19 cellular contexts compared by ENCODE assay signal in genomic region chr12:40331886-40332285, GRCh38.
DNase-seq lines count a peak whose midpoint lies in the region; ATAC-seq, FAIRE-seq and TF ChIP-seq lines count a peak whose summit lies in the region.
"Had no signal": no experiment of that assay in that cellular context is flagged by ENCODE, and none has a peak within 500 bp of the region (broad histone marks: within the 10 kb centered on the region; RNA-seq: fewer than 3 reads in every experiment).

No MANE protein-coding gene starts in this region.

- H3K4me1 Mint-ChIP-seq in MCF 10A (ENCODE audit: insufficient read depth, unreplicated experiment) (peaks cover 5% of the 10 kb centered on the region), Caco-2 (ENCODE audit: low read depth, unreplicated experiment) (no peaks in the 10 kb centered on the region)

- WGBS in small intestine, 3 donors: 78 to 87% (median 81%) methylated on average over 1 of the region's 1 CpG

- no peak overlapping the region for H3K27ac Mint-ChIP-seq in MCF 10A (ENCODE audit: low read depth, unreplicated experiment)
- H3K27ac Mint-ChIP-seq in Caco-2 (ENCODE audit: unreplicated experiment): no peak overlapping the region
- H3K27ac Mint-ChIP-seq: CD4-positive, alpha-beta T cell; H9 had no signal

- dilution Hi-C loops in keratinocyte (cut with MboI; ENCODE audit: extremely low pct_ligation_motif_present, low sequenced_read_pairs): loop anchor here (25.0 kb wide), 1 partner anchor 505 kb away; no protein-coding TSS in a partner anchor

- DNase-seq in MCF 10A (ENCODE audit: unreplicated experiment) (peak; percentile 31), breast epithelium (ENCODE audit: low spot score in 2 of 2) (no peak), epithelial cell of esophagus (ENCODE audit: low read depth) (peak; percentile 62), keratinocyte (ENCODE audit: low read depth, low spot score) (no peak), small intestine (no peak), Caco-2 (no peak), right atrium auricular region (ENCODE audit: low spot score) (no peak)
- DNase-seq: BE2C; CD4-positive, alpha-beta T cell; DMS79; H9; KG1; NCI-H1417; NCI-H187; NCI-H2171; NCI-H526 had no signal

- TF ChIP-seq POLR2A in breast epithelium (IDR thresholded peaks at IDR 0.05): no peak

- CTCF ChIA-PET in MCF 10A (lab: Yijun Ruan, JAX) (no interaction called here), Caco-2 (lab: Charles Lee) (no interaction called here)

- ATAC-seq in HG02623 (IDR thresholded peaks at IDR 0.05; ENCODE audit: unreplicated experiment): no peak
- ATAC-seq: Panc1 had no signal

- POLR2A ChIA-PET in MCF 10A (lab: Yijun Ruan, JAX): no interaction called here
- POLR2A ChIA-PET in Caco-2 (lab: Charles Lee): no interaction called here

- H3K9me3 Mint-ChIP-seq in MCF 10A (ENCODE audit: unreplicated experiment) (peaks cover 15% of the 10 kb centered on the region), Caco-2 (ENCODE audit: unreplicated experiment) (peaks cover 9% of the 10 kb centered on the region)

- TF ChIP-seq CTCF in MCF 10A (IDR thresholded peaks at IDR 0.05; ENCODE audit: unreplicated experiment): no peak
- no peak for TF ChIP-seq CTCF in breast epithelium (IDR thresholded peaks at IDR 0.05)
- TF ChIP-seq CTCF in epithelial cell of esophagus (IDR thresholded peaks at IDR 0.05; ENCODE audit: insufficient read depth, low read depth, low read length, missing control alignments): no peak
- TF ChIP-seq CTCF in keratinocyte (optimal IDR thresholded peaks at IDR 0.05 in 1 of 3, IDR thresholded peaks at IDR 0.05 in 1 of 3, conservative IDR thresholded peaks at IDR 0.05 in 1 of 3; ENCODE audit: extremely low read depth in 1 of 3, insufficient read depth in 2 of 3, low read length in 3 of 3): no peak
- no peak for TF ChIP-seq CTCF in Caco-2 (IDR thresholded peaks at IDR 0.05; ENCODE audit: insufficient read depth in 1 of 2, low read depth in 1 of 2, low read length in 1 of 2, severe bottlenecking in 1 of 2, unreplicated experiment in 1 of 2)
- TF ChIP-seq CTCF in right atrium auricular region (IDR thresholded peaks at IDR 0.05): no peak

- H3K4me3 ChIP-seq in breast epithelium (no peak overlapping the region), epithelial cell of esophagus (ENCODE audit: low read length) (no peak overlapping the region), keratinocyte (ENCODE audit: control insufficient read depth in 2 of 3, extremely low read depth in 1 of 3, insufficient read depth in 2 of 3, low read depth in 1 of 3, low read length in 3 of 3) (no peak overlapping the region), small intestine (ENCODE audit: low read depth in 1 of 2, low read length in 2 of 2) (no peak overlapping the region), Caco-2 (ENCODE audit: low read depth, low read length) (no peak overlapping the region), right atrium auricular region (no peak overlapping the region)
- H3K4me3 ChIP-seq: SJSA1 had no signal

- no peaks in the 10 kb centered on the region for H4K20me1 ChIP-seq in keratinocyte (ENCODE audit: control insufficient read depth, extremely low read depth, insufficient read depth, low read length)

- H3K27ac ChIP-seq in breast epithelium (no peak overlapping the region), keratinocyte (ENCODE audit: control insufficient read depth, insufficient read depth, low read length) (no peak overlapping the region), small intestine (ENCODE audit: low read depth in 1 of 2, low read length in 1 of 2) (no peak overlapping the region), right atrium auricular region (no peak overlapping the region)
- H3K27ac ChIP-seq: SJSA1 had no signal

- H3K36me3 Mint-ChIP-seq in MCF 10A (ENCODE audit: insufficient read depth, unreplicated experiment) (peaks cover 5% of the 10 kb centered on the region), Caco-2 (ENCODE audit: insufficient read depth, unreplicated experiment) (no peaks in the 10 kb centered on the region)

- H2AFZ ChIP-seq in keratinocyte (ENCODE audit: control insufficient read depth, low read length): no peak overlapping the region

- no peak overlapping the region for H3K4me2 ChIP-seq in keratinocyte (ENCODE audit: control insufficient read depth, extremely low read depth, insufficient read depth, low read depth, low read length)

- H3K4me1 ChIP-seq in breast epithelium (peaks cover 0 to 4% of the 10 kb centered on the region in 2 donors), keratinocyte (ENCODE audit: control insufficient read depth, extremely low read depth, insufficient read depth, low read length) (peaks cover 9% of the 10 kb centered on the region), small intestine (ENCODE audit: control insufficient read depth in 2 of 2, insufficient read depth in 1 of 2, low read depth in 1 of 2, low read length in 1 of 2) (no peaks in the 10 kb centered on the region), Caco-2 (no peaks in the 10 kb centered on the region), right atrium auricular region (no peaks in the 10 kb centered on the region)
- H3K4me1 ChIP-seq: BE2C, SJSA1 had no signal

- FAIRE-seq in keratinocyte (lab: Jason Lieb, UNC) (peak; percentile 32), small intestine (lab: Jason Lieb, UNC) (no peak)

- no peak overlapping the region for H3K4me3 Mint-ChIP-seq in MCF 10A (ENCODE audit: unreplicated experiment)
- no peak overlapping the region for H3K4me3 Mint-ChIP-seq in Caco-2 (ENCODE audit: unreplicated experiment)
- H3K4me3 Mint-ChIP-seq: CD4-positive, alpha-beta T cell; H9 had no signal

- intact Hi-C loops in MCF 10A (cut with micrococcal nuclease): no loop called here
- intact Hi-C loops in breast epithelium (cut with DNase I; ENCODE audit: low total_unique reads): no loop called here
- intact Hi-C loops in Caco-2 (cut with micrococcal nuclease; ENCODE audit: unreplicated experiment): no loop called here

- no TSS peak for BruUV-seq in MCF 10A (replicated peaks; lab: Mats Ljungman, UMichigan)
- BruUV-seq in Caco-2 (replicated peaks; lab: Mats Ljungman, UMichigan): no TSS peak

- H3K27me3 Mint-ChIP-seq in MCF 10A (ENCODE audit: insufficient read depth, unreplicated experiment) (no peaks in the 10 kb centered on the region), Caco-2 (ENCODE audit: insufficient read depth, unreplicated experiment) (peaks cover 4% of the 10 kb centered on the region)
- H3K27me3 Mint-ChIP-seq: CD4-positive, alpha-beta T cell had no signal

- H3K27me3 ChIP-seq in breast epithelium: no peaks in the 10 kb centered on the region
- H3K27me3 ChIP-seq in keratinocyte (ENCODE audit: control insufficient read depth, extremely low read depth, insufficient read depth, low read length): no peaks in the 10 kb centered on the region
- H3K27me3 ChIP-seq in small intestine (ENCODE audit: control insufficient read depth in 2 of 2, insufficient read depth in 2 of 2, low read length in 2 of 2): no peaks in the 10 kb centered on the region
- no peaks in the 10 kb centered on the region for H3K27me3 ChIP-seq in Caco-2 (replicated peaks; ENCODE audit: control insufficient read depth, insufficient read depth, low read length)
- H3K27me3 ChIP-seq in right atrium auricular region: no peaks in the 10 kb centered on the region
- H3K27me3 ChIP-seq: BE2C, SJSA1 had no signal

- peaks cover 0 to 9% of the 10 kb centered on the region in 2 donors for H3K9me3 ChIP-seq in breast epithelium
- no peaks in the 10 kb centered on the region for H3K9me3 ChIP-seq in keratinocyte (ENCODE audit: control insufficient read depth, low read depth, low read length)
- no peaks in the 10 kb centered on the region for H3K9me3 ChIP-seq in small intestine (ENCODE audit: control insufficient read depth, low read depth)
- H3K9me3 ChIP-seq in Caco-2: peaks cover 12% of the 10 kb centered on the region
- peaks cover 0 to 16% of the 10 kb centered on the region in 2 donors for H3K9me3 ChIP-seq in right atrium auricular region
- H3K9me3 ChIP-seq: BE2C, SJSA1 had no signal

- H3K9ac ChIP-seq in keratinocyte (ENCODE audit: control insufficient read depth, extremely low read depth, insufficient read depth, low read length): no peak overlapping the region

- peaks cover 5% of the 10 kb centered on the region for H3K36me3 ChIP-seq in breast epithelium
- H3K36me3 ChIP-seq in keratinocyte (ENCODE audit: control insufficient read depth in 2 of 2, extremely low read depth in 1 of 2, insufficient read depth in 2 of 2, low read length in 2 of 2): no peaks in the 10 kb centered on the region
- H3K36me3 ChIP-seq in small intestine (ENCODE audit: control insufficient read depth in 2 of 2, insufficient read depth in 2 of 2, low read length in 2 of 2): no peaks in the 10 kb centered on the region
- H3K36me3 ChIP-seq in Caco-2 (ENCODE audit: control insufficient read depth, insufficient read depth, low read length): no peaks in the 10 kb centered on the region
- peaks cover 42% of the 10 kb centered on the region for H3K36me3 ChIP-seq in right atrium auricular region
- H3K36me3 ChIP-seq: BE2C, SJSA1 had no signal

- H3K79me2 ChIP-seq in keratinocyte (ENCODE audit: control insufficient read depth, insufficient read depth, low read length): no peaks in the 10 kb centered on the region

- no peaks in the 10 kb centered on the region for H3K9me1 ChIP-seq in keratinocyte (ENCODE audit: control insufficient read depth, extremely low read depth, insufficient read depth, low read length)

Comparison
In these comparisons a context has a peak if more than half of its experiments do, and no peak if none do; other contexts are left out.
1. DNase-seq: peak in MCF 10A (single experiment) and epithelial cell of esophagus (single experiment); none in breast epithelium (0 of 2), keratinocyte (single experiment), small intestine (single experiment), Caco-2 (0 of 2) and right atrium auricular region (single experiment).